Comparison of ENCODE assay signal across 1 cellular context in the genomic region with DNA sequence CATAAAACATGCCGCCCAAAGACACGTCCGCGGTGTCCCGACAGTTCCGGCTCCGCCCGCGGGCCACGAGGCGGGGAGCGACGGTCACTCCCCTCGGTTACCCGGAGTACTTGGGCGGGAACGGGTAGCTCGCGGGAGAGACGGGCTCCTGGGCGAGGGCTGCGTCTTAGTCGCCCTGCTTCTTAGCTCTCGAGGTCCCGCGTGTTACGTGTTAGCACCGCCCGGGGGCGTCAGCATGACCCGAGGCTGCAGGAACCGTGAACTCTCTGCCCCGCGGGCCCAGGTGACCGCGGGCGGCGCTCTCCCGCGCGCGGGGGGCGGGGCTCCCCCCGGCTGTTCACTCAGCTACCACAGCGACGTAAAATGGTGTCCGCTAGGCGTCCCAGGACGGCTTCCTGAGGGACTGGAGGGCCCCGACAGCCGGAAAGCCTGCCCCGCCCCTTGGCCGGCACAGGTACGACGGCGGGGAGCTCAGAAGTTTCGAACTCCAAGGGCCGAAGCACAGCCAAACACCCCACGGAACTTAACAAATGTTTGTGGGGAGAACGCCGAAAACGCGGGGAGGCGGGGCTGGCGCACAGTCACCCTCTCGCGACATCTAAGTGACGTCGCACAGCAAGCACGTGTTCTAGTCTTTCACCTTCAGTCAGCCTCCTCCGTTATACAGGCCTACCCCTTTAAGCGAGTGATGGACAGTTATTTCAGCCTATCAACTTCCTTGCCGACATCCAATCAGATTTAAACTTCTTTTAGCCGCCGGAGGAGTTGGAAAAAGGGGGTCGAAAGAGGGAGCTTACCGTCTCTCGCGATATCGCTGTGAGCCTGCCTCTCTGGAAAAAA.
TF ChIP-seq lines count a peak whose summit lies in the region.

No MANE protein-coding gene starts in this region.

TF ChIP-seq in WTC11, 78 proteins besides CTCF, POLR2A, EP300 and RAD21 (continued from another document):
- TF ChIP-seq ZNF512 (CRISPR knock-in tag; IDR thresholded peaks at IDR 0.05; ENCODE audit: borderline replicate concordance) (no peak), ZNF532 (CRISPR knock-in tag; IDR thresholded peaks at IDR 0.05; ENCODE audit: borderline replicate concordance) (no peak), CREB1 (CRISPR knock-in tag; IDR thresholded peaks at IDR 0.05) (no peak), ATF1 (CRISPR knock-in tag; IDR thresholded peaks at IDR 0.05) (no peak), PRRX2 (CRISPR knock-in tag; IDR thresholded peaks at IDR 0.05) (no peak), ZNF263 (CRISPR knock-in tag; IDR thresholded peaks at IDR 0.05; ENCODE audit: low read depth) (no peak)
- TF ChIP-seq, protein P1, sequence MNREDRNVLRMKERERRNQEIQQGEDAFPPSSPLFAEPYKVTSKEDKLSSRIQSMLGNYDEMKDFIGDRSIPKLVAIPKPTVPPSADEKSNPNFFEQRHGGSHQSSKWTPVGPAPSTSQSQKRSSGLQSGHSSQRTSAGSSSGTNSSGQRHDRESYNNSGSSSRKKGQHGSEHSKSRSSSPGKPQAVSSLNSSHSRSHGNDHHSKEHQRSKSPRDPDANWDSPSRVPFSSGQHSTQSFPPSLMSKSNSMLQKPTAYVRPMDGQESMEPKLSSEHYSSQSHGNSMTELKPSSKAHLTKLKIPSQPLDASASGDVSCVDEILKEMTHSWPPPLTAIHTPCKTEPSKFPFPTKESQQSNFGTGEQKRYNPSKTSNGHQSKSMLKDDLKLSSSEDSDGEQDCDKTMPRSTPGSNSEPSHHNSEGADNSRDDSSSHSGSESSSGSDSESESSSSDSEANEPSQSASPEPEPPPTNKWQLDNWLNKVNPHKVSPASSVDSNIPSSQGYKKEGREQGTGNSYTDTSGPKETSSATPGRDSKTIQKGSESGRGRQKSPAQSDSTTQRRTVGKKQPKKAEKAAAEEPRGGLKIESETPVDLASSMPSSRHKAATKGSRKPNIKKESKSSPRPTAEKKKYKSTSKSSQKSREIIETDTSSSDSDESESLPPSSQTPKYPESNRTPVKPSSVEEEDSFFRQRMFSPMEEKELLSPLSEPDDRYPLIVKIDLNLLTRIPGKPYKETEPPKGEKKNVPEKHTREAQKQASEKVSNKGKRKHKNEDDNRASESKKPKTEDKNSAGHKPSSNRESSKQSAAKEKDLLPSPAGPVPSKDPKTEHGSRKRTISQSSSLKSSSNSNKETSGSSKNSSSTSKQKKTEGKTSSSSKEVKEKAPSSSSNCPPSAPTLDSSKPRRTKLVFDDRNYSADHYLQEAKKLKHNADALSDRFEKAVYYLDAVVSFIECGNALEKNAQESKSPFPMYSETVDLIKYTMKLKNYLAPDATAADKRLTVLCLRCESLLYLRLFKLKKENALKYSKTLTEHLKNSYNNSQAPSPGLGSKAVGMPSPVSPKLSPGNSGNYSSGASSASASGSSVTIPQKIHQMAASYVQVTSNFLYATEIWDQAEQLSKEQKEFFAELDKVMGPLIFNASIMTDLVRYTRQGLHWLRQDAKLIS (CRISPR knock-in tag; IDR thresholded peaks at IDR 0.05; ENCODE audit: borderline replicate concordance), result no peak
